Comparison of ENCODE assay signal across 16 cellular contexts in the genomic region with DNA sequence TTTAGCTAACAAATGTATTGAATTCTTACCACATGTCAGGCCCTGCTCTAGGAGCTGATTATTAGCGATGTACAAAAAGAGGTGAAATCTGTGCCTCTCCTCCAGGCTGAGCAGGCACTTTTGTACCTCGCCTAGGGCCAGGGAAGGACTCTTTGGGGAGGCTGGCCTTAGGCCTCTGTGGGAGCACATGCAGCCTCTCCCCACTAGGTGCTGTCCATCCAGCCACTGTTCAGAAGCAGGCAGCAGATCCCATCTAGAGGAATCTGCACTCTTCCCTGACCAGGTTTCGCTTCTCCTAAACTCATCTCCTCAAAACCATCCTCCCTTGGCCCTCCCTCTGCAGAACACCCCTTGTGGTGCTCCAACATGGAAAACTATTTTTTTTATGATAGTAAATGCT. TPM values are rescaled to one million over a fixed set of nuclear protein-coding genes. Genes with fewer than 3 reads are reported as not detected.
A peak's percentile ranks its signal among the peaks of the same experiment; 100 is the strongest.
DNase-seq lines count a peak whose midpoint lies in the region; ATAC-seq and TF ChIP-seq lines count a peak whose summit lies in the region.
"Had no signal": no experiment of that assay in that cellular context is flagged by ENCODE, and none has a peak within 500 bp of the region (broad histone marks: within the 10 kb centered on the region; RNA-seq: fewer than 3 reads in every experiment).

No MANE protein-coding gene starts in this region.

- ATAC-seq in GM19463 (IDR thresholded peaks at IDR 0.05; ENCODE audit: unreplicated experiment) (peak; percentile 61), Right ventricle myocardium superior (ENCODE audit: poor library complexity) (no peak), left lung (no peak)
- ATAC-seq: mucosa of descending colon, right cardiac atrium had no signal

- no peaks in the 10 kb centered on the region for H3K9me3 Mint-ChIP-seq in activated CD4-positive, alpha-beta memory T cell treated with anti-CD3 and anti-CD28 coated beads for 36 hours

- H3K27me3 ChIP-seq in BE2C (no peaks in the 10 kb centered on the region), left lung (no peaks in the 10 kb centered on the region)
- H3K27me3 ChIP-seq: colonic mucosa, heart right ventricle had no signal

- DNase-seq in BE2C = peak; percentile 6
- peak; percentile 3 for DNase-seq in SK-N-DZ (ENCODE audit: low spot score)
- peak; percentile 41 for DNase-seq in iPS-NIHi7 (ENCODE audit: extremely low spot score)
- no peak for DNase-seq in activated CD4-positive, alpha-beta memory T cell treated with anti-CD3 and anti-CD28 coated beads for 36 hours
- no peak for DNase-seq in Right ventricle myocardium superior
- DNase-seq in NCI-H1417 treated with DMSO at 0.1 percent for 48 hours (lab: John Stamatoyannopoulos, UW) = no peak
- DNase-seq in left lung = no peak
- DNase-seq: activated CD4-positive, alpha-beta T cell treated with anti-CD3 and anti-CD28 coated beads for 48 hours; activated naive CD4-positive, alpha-beta T cell; colonic mucosa; COR-L47; heart right ventricle; mucosa of descending colon; NCI-H1694 treated with DMSO at 0.1 percent for 48 hours; right cardiac atrium had no signal

- H3K27ac Mint-ChIP-seq in activated CD4-positive, alpha-beta memory T cell treated with anti-CD3 and anti-CD28 coated beads for 36 hours = no peak overlapping the region

- peak; percentile 32 for TF ChIP-seq CTCF in BE2C (IDR thresholded peaks at IDR 0.05; ENCODE audit: low read depth, low read length)
- TF ChIP-seq CTCF in left lung (IDR thresholded peaks at IDR 0.05) = peak in 1 of 2 donors; percentile 9

- no peak overlapping the region for H3K27ac ChIP-seq in left lung
- H3K27ac ChIP-seq: colonic mucosa, heart right ventricle had no signal

- intact Hi-C loops in activated CD4-positive, alpha-beta memory T cell treated with anti-CD3 and anti-CD28 coated beads for 36 hours (cut with micrococcal nuclease) = no loop called here
- intact Hi-C loops in Right ventricle myocardium superior (cut with DNase I) = no loop called here
- intact Hi-C loops in left lung (cut with DNase I) = no loop called here

- no peak overlapping the region for H3K4me3 Mint-ChIP-seq in activated CD4-positive, alpha-beta memory T cell treated with anti-CD3 and anti-CD28 coated beads for 36 hours

- H3K27me3 Mint-ChIP-seq in activated CD4-positive, alpha-beta memory T cell treated with anti-CD3 and anti-CD28 coated beads for 36 hours = peaks cover 4% of the 10 kb centered on the region

- H3K4me3 ChIP-seq in BE2C (ENCODE audit: low read depth, low read length) (no peak overlapping the region), left lung (no peak overlapping the region)
- H3K4me3 ChIP-seq: colonic mucosa, heart right ventricle, mucosa of descending colon had no signal

- H3K4me1 ChIP-seq in BE2C (no peaks in the 10 kb centered on the region), left lung (no peaks in the 10 kb centered on the region)
- H3K4me1 ChIP-seq: colonic mucosa, heart right ventricle had no signal

- no peaks in the 10 kb centered on the region for H3K9me3 ChIP-seq in BE2C
- H3K9me3 ChIP-seq in left lung = no peaks in the 10 kb centered on the region
- H3K9me3 ChIP-seq: colonic mucosa, heart right ventricle, mucosa of descending colon had no signal

- no peaks in the 10 kb centered on the region for H3K4me1 Mint-ChIP-seq in activated CD4-positive, alpha-beta memory T cell treated with anti-CD3 and anti-CD28 coated beads for 36 hours (ENCODE audit: low read depth)

- POLR2A ChIA-PET in activated CD4-positive, alpha-beta memory T cell treated with anti-CD3 and anti-CD28 coated beads for 36 hours (lab: Charles Lee) = no interaction called here

- H3K36me3 Mint-ChIP-seq in activated CD4-positive, alpha-beta memory T cell treated with anti-CD3 and anti-CD28 coated beads for 36 hours = no peaks in the 10 kb centered on the region

- CTCF ChIA-PET in activated CD4-positive, alpha-beta memory T cell treated with anti-CD3 and anti-CD28 coated beads for 36 hours (lab: Charles Lee) = no interaction called here

- H3K36me3 ChIP-seq in BE2C (no peaks in the 10 kb centered on the region), left lung (no peaks in the 10 kb centered on the region)
- H3K36me3 ChIP-seq: colonic mucosa, heart right ventricle had no signal

RNA-seq across cellular contexts. Expression of a gene that starts 51.9 kb away (rescaled TPM):
- 6.7 TPM for polyA plus RNA-seq in BE2C (2012; ENCODE audit: insufficient read depth, insufficient read length, low read depth)
- polyA plus RNA-seq in SK-N-DZ (2014; cell fraction: cytosol; rRNA removed) = not detected in 2 replicates
- not detected in 2 replicates for polyA plus RNA-seq in SK-N-DZ (2014; cell fraction: nucleus; rRNA removed)
- not detected for total RNA-seq in activated CD4-positive, alpha-beta memory T cell treated with anti-CD3 and anti-CD28 coated beads for 36 hours
- total RNA-seq in Right ventricle myocardium superior (2.3 TPM), left lung (1 to 10 TPM in 1 of 2 donors, under 1 TPM in 1; 0.13 to 3.6 TPM)

Comparison
In these comparisons a context has a peak if more than half of its experiments do, and no peak if none do; other contexts are left out.
1. DNase-seq: peak in BE2C (single experiment), SK-N-DZ (single experiment) and iPS-NIHi7 (single experiment); none in activated CD4-positive, alpha-beta memory T cell treated with anti-CD3 and anti-CD28 coated beads for 36 hours (single experiment), Right ventricle myocardium superior (single experiment), NCI-H1417 treated with DMSO at 0.1 percent for 48 hours (single experiment) and left lung (0 of 2).